ENCODE assay signal across 10 cellular contexts in the genomic region with DNA sequence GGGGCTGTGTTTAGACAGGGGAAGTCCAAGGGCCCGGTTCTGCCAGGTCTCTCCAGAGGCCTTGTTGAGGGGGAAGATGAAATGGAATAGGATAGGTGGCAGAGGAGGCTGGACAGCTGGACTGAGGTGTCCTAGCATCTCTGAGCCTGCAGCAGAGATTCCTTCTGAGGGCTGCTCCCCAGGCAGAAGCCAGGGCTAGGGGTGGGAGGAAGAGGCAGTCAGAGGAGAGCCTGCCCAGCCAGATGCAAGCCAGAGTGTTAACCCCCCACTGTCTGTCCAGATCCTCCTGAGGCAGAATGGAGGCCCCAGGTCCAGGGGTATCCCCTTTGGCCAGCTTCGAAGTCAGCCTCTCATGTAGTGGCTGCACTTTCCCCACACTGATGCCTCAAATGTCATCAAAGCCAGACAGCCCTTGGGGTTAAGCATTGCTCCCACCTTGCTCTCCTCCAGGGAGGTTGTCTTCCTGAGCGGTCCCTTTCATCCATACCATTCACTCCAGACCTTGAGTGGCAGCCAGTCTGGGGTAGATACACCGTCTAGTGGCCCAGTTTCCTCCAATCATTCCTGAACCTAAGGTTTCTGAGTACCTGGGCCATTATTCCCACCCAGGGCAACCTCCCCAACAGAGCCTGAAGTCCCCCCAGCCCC. TPM values are rescaled to one million over a fixed set of nuclear protein-coding genes. Genes with fewer than 3 reads are reported as not detected.
DNase-seq lines count a peak whose midpoint lies in the region; ATAC-seq and TF ChIP-seq lines count a peak whose summit lies in the region.
"Had no signal": no experiment of that assay in that cellular context is flagged by ENCODE, and none has a peak within 500 bp of the region (broad histone marks: within the 10 kb centered on the region; RNA-seq: fewer than 3 reads in every experiment).

No MANE protein-coding gene starts in this region.

- peak overlapping the region; percentile 99 for H3K9ac ChIP-seq in adipocyte (ENCODE audit: low read length)

- peaks cover 45% of the 10 kb centered on the region for H3K27me3 Mint-ChIP-seq in GM23338 (ENCODE audit: insufficient read depth, low read depth, poor library complexity)
- H3K27me3 Mint-ChIP-seq in stimulated activated memory B cell treated with anti-CD40 and anti-IgM and Interleukin-4, amounts not matched to agents 10 μg/mL and 1 μg/mL and 100 μg/mL, for 72 hours: peaks cover 10% of the 10 kb centered on the region

- no peaks in the 10 kb centered on the region for H3K9me3 Mint-ChIP-seq in GM23338
- no peaks in the 10 kb centered on the region for H3K9me3 Mint-ChIP-seq in stimulated activated memory B cell treated with anti-CD40 and anti-IgM and Interleukin-4, amounts not matched to agents 10 μg/mL and 1 μg/mL and 100 μg/mL, for 72 hours

- ATAC-seq in GM23338 (no peak), GM21447 (IDR thresholded peaks at IDR 0.05; ENCODE audit: unreplicated experiment) (no peak), GM21717 (IDR thresholded peaks at IDR 0.05; ENCODE audit: unreplicated experiment) (no peak)
- ATAC-seq in stimulated activated memory B cell treated with anti-CD40 and anti-IgM and Interleukin-4, amounts not matched to agents 10 μg/mL and 1 μg/mL and 100 μg/mL, for 72 hours: no peak

- peak overlapping the region; percentile 88 for H3K4me2 ChIP-seq in GM23338

- H3K4me1 ChIP-seq in GM23338 (ENCODE audit: insufficient read depth) (peaks cover 21% of the 10 kb centered on the region), adipocyte (ENCODE audit: control insufficient read depth, insufficient read depth, low read length) (peaks cover 52% of the 10 kb centered on the region)

- TF ChIP-seq CTCF in GM23338 (conservative IDR thresholded peaks at IDR 0.05; ENCODE audit: low read depth in 2 of 2): no peak

- no peaks in the 10 kb centered on the region; the same call in 2 of the 3 replicates for H3K36me3 Mint-ChIP-seq in GM23338 (ENCODE audit: low read depth)
- peaks cover 50% of the 10 kb centered on the region for H3K36me3 Mint-ChIP-seq in stimulated activated memory B cell treated with anti-CD40 and anti-IgM and Interleukin-4, amounts not matched to agents 10 μg/mL and 1 μg/mL and 100 μg/mL, for 72 hours

- H3K27me3 ChIP-seq in GM23338 (ENCODE audit: insufficient read depth) (peaks cover 58% of the 10 kb centered on the region), adipocyte (replicated peaks; ENCODE audit: control insufficient read depth, insufficient read depth, low read length) (no peaks in the 10 kb centered on the region), layer of hippocampus (ENCODE audit: control insufficient read depth, insufficient read depth, low read length) (no peaks in the 10 kb centered on the region)

- H3K4me3 Mint-ChIP-seq in GM23338: peak overlapping the region; percentile 65; the same call in 1 of the 3 replicates
- H3K4me3 Mint-ChIP-seq in stimulated activated memory B cell treated with anti-CD40 and anti-IgM and Interleukin-4, amounts not matched to agents 10 μg/mL and 1 μg/mL and 100 μg/mL, for 72 hours: peak overlapping the region; percentile 82

- no peaks in the 10 kb centered on the region for H3K79me2 ChIP-seq in GM23338 (replicated peaks; ENCODE audit: insufficient read depth)

- H3K27ac Mint-ChIP-seq in GM23338: no peak overlapping the region
- peak overlapping the region; percentile 92 for H3K27ac Mint-ChIP-seq in stimulated activated memory B cell treated with anti-CD40 and anti-IgM and Interleukin-4, amounts not matched to agents 10 μg/mL and 1 μg/mL and 100 μg/mL, for 72 hours

- DNase-seq in GM23338 (ENCODE audit: low spot score) (no peak), adipocyte (ENCODE audit: low read depth) (peak; percentile 48), DMS114 treated with DMSO at 0.1 percent for 48 hours (lab: John Stamatoyannopoulos, UW; ENCODE audit: unreplicated experiment) (no peak)
- no peak for DNase-seq in stimulated activated CD4-positive, alpha-beta T cell treated with anti-CD3 and anti-CD28 coated beads, Interleukin-2, amount 100 ng/mL, for 24 hours
- DNase-seq: activated CD8-positive, alpha-beta memory T cell treated with anti-CD3 and anti-CD28 coated beads, Interleukin-2, amount 50 U/mL, for 48 hours; NCI-H2029 treated with DMSO at 0.1 percent for 48 hours had no signal

- H3F3A ChIP-seq in GM23338 (replicated peaks; ENCODE audit: low read depth): 0 out of 2 replicates have a peak, but pooled peaks cover 3% of the 10 kb centered on the region

- H4K20me1 ChIP-seq in GM23338 (replicated peaks; ENCODE audit: insufficient read depth): no peaks in the 10 kb centered on the region

- H3K36me3 ChIP-seq in GM23338 (ENCODE audit: insufficient read depth) (no peaks in the 10 kb centered on the region), adipocyte (ENCODE audit: control insufficient read depth, insufficient read depth, low read length, severe bottlenecking) (peaks cover 37% of the 10 kb centered on the region)

- H3K27ac ChIP-seq in GM23338 (ENCODE audit: low read depth): no peak overlapping the region
- peak overlapping the region; percentile 77 for H3K27ac ChIP-seq in layer of hippocampus (ENCODE audit: low read depth, low read length)

- H2AFZ ChIP-seq in GM23338: no peak overlapping the region

- H3K4me1 Mint-ChIP-seq in GM23338: peaks cover 29% of the 10 kb centered on the region
- peaks cover 58% of the 10 kb centered on the region for H3K4me1 Mint-ChIP-seq in stimulated activated memory B cell treated with anti-CD40 and anti-IgM and Interleukin-4, amounts not matched to agents 10 μg/mL and 1 μg/mL and 100 μg/mL, for 72 hours

- no peaks in the 10 kb centered on the region for H3K9me3 ChIP-seq in adipocyte (ENCODE audit: control insufficient read depth, low read length)

- H3K4me3 ChIP-seq in GM23338 (peak overlapping the region; percentile 72), adipocyte (ENCODE audit: low read length) (peak overlapping the region; percentile 97)

- no peaks in the 10 kb centered on the region for H3K9me2 ChIP-seq in GM23338 (ENCODE audit: insufficient read depth)

TF ChIP-seq in GM23338, 12 proteins besides CTCF, POLR2A, EP300 and RAD21 (continues in another document):
- TF ChIP-seq JUNB (IDR thresholded peaks at IDR 0.05; ENCODE audit: unreplicated experiment) (no peak), REST (IDR thresholded peaks at IDR 0.05; ENCODE audit: unreplicated experiment) (no peak)

RNA-seq across cellular contexts. Expression of gene CSF1, which starts 1.7 kb away (rescaled TPM):
- 3.5 and 6.3 TPM in 2 replicates for total RNA-seq in GM23338 (2014; rRNA removed; shearing (Covaris generic))
- 1.1 and 1.4 TPM in 2 replicates for polyA plus RNA-seq in GM23338 (2016; fragmentation: Nextera tagmentation; extraction: Ambion mirVana)
